28 cellular contexts compared by ENCODE assay signal in the genomic region with DNA sequence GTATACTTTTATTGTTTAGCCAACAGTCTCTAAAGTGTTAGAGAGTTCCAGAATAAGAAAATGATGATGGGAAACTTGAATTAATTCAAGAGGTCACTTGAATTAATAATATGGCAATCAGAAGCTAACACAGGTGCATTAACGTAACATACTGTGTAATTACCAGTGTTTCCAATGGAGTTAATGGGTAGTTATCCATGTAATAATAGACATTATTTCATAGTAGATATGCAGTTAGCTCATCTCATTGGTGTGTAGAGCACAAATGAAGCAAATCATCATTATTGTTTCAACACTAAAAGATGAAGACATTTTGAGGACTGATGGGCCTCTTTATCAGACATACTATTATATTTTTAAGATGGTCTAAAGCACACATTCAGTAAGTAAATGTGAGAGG.
"Had no signal": no experiment of that assay in that cellular context is flagged by ENCODE, and none has a peak within 500 bp of the region (broad histone marks: within the 10 kb centered on the region; RNA-seq: fewer than 3 reads in every experiment).

No MANE protein-coding gene starts in this region.

- FAIRE-seq: colon had no signal

- DNase-seq: activated CD4-positive, alpha-beta memory T cell treated with anti-CD3 and anti-CD28 coated beads for 36 hours; activated CD4-positive, alpha-beta T cell treated with anti-CD3 and anti-CD28 coated beads for 36 hours; activated CD4-positive, alpha-beta T cell treated with anti-CD3 and anti-CD28 coated beads, Interleukin-2, amount 10 ng/mL, durations not matched to agents 24 days and 14 days; activated CD4-positive, CD25-positive, alpha-beta regulatory T cell; activated CD4-positive, CD25-positive, alpha-beta regulatory T cell treated with anti-CD3 and anti-CD28 coated beads, Interleukin-2, amount 50 U/mL, for 72 hours; activated CD8-positive, alpha-beta memory T cell treated with anti-CD3 and anti-CD28 coated beads, Interleukin-2, amount 10 ng/mL, durations not matched to agents 7 days and 5 days; activated CD8-positive, alpha-beta memory T cell treated with anti-CD3 and anti-CD28 coated beads, Interleukin-2, amount 50 U/mL, for 4 hours; activated CD8-positive, alpha-beta T cell treated with anti-CD3 and anti-CD28 coated beads, Interleukin-2, amount 10 ng/mL, durations not matched to agents 7 days and 5 days; activated effector memory CD4-positive, alpha-beta T cell treated with anti-CD3 and anti-CD28 coated beads, Interleukin-2, amount 50 U/mL, for 16 hours; activated naive CD4-positive, alpha-beta T cell treated with anti-CD3 and anti-CD28 coated beads for 36 hours; activated naive CD8-positive, alpha-beta T cell treated with anti-CD3 and anti-CD28 coated beads for 36 hours; activated naive CD8-positive, alpha-beta T cell treated with anti-CD3 and anti-CD28 coated beads, Interleukin-2, amount 50 U/mL, for 24 hours; activated T-cell treated with anti-CD3 and anti-CD28 coated beads, Interleukin-2, amount 50 U/mL, for 1 hour; activated T-cell treated with anti-CD3 and anti-CD28 coated beads, Interleukin-2, amount 50 U/mL, for 48 hours; adrenal gland; amygdala; aorta; body of pancreas; caudate nucleus; cortex of kidney; dermis blood vessel endothelial cell; effector CD4-positive, alpha-beta T cell; effector memory CD8-positive, alpha-beta T cell; erythroblast; foreskin keratinocyte; T-helper 17 cell; T1000 had no signal
